ENCODE assay signal across 8 cellular contexts in genomic region chr16:30957456-30958163, GRCh38. TPM values are rescaled to one million over a fixed set of nuclear protein-coding genes. Genes with fewer than 3 reads are reported as not detected.
DNase-seq lines count a peak whose midpoint lies in the region; ATAC-seq, FAIRE-seq and TF ChIP-seq lines count a peak whose summit lies in the region.

TSS of gene SETD1A (plus strand) at chr16:30957754. CDS start at chr16:30958732, 978 bp downstream.

- peak; percentile 25 to 76 for TF ChIP-seq EP300 in tibial nerve (IDR thresholded peaks at IDR 0.05)

- H2BK120ac ChIP-seq in trophoblast cell (ENCODE audit: insufficient read depth, low read length, poor library complexity): peak within 1 kb of the TSS; percentile 99

- H3K4me2 ChIP-seq in trophoblast cell (ENCODE audit: low read length): peak within 1 kb of the TSS; percentile 79

- peak within 1 kb of the TSS; percentile 99 for H3K27ac Mint-ChIP-seq in T-cell

- no peak within 1 kb of the TSS for H3K23ac ChIP-seq in trophoblast cell (ENCODE audit: low read length)

- H2BK5ac ChIP-seq in trophoblast cell (ENCODE audit: low read depth, low read length, poor library complexity): peak within 1 kb of the TSS; percentile 97

- H3K79me2 ChIP-seq in trophoblast cell (ENCODE audit: control insufficient read depth, insufficient read depth, low read length, poor library complexity): peaks cover 6% of the 10 kb centered on the region

- H3K9ac ChIP-seq in adipocyte (ENCODE audit: low read length) (peak within 1 kb of the TSS; percentile 98), trophoblast cell (ENCODE audit: low read length) (peak within 1 kb of the TSS; percentile 99)

- FAIRE-seq in GM12891 (lab: Jason Lieb, UNC): peak; percentile 91

- ATAC-seq in HG02852 (IDR thresholded peaks at IDR 0.05; ENCODE audit: unreplicated experiment) (peak; percentile 75), T-cell (replicated peaks in 1 of 4) (peak; percentile 87 to 90 (median 88))

- H2AFZ ChIP-seq in trophoblast cell (ENCODE audit: insufficient read depth, low read length, poor library complexity): peak within 1 kb of the TSS; percentile 93

- POLR2A ChIA-PET in T-cell (lab: Charles Lee): interaction anchor here in 1 of 2 donors (0.6 kb wide), 1 partner anchor 184 kb away, joined by 3 read pairs; no protein-coding TSS in a partner anchor

- H3K36me3 Mint-ChIP-seq in T-cell: peaks cover 25% of the 10 kb centered on the region

- H3K9me3 ChIP-seq in adipocyte (ENCODE audit: control insufficient read depth, low read length) (no peaks in the 10 kb centered on the region), cardiac muscle cell (ENCODE audit: low read depth) (no peaks in the 10 kb centered on the region), trophoblast cell (ENCODE audit: insufficient read depth, low read depth, low read length) (no peaks in the 10 kb centered on the region), tibial nerve (no peaks in the 10 kb centered on the region)

- peak within 1 kb of the TSS; percentile 75 for H3K4ac ChIP-seq in trophoblast cell (ENCODE audit: low read depth, low read length)

- H3K4me3 ChIP-seq in adipocyte (ENCODE audit: low read length) (peak within 1 kb of the TSS; percentile 89), cardiac muscle cell (peak within 1 kb of the TSS; percentile 68), trophoblast cell (ENCODE audit: low read depth, low read length) (peak within 1 kb of the TSS; percentile 84), tibial nerve (peak within 1 kb of the TSS; percentile 82 to 97 (median 93))

- peak within 1 kb of the TSS; percentile 96 for H4K8ac ChIP-seq in trophoblast cell (ENCODE audit: low read depth, low read length)

- peaks cover 38 to 41% (median 39%) of the 10 kb centered on the region in 3 donors for H3K4me1 Mint-ChIP-seq in T-cell

- CTCF ChIA-PET in T-cell (lab: Charles Lee): interaction anchor here in 1 of 2 donors (0.6 kb wide), 1 partner anchor 34 kb away, joined by 4 read pairs; the partner anchor contains the start of gene FBXL19

- H2BK12ac ChIP-seq in trophoblast cell (ENCODE audit: low read length): peak within 1 kb of the TSS; percentile 64

- peak within 1 kb of the TSS; percentile 91 for H3K14ac ChIP-seq in trophoblast cell (ENCODE audit: low read length)

- H3K36me3 ChIP-seq in adipocyte (ENCODE audit: control insufficient read depth, insufficient read depth, low read length, severe bottlenecking) (peaks cover 33% of the 10 kb centered on the region), cardiac muscle cell (peaks cover 22% of the 10 kb centered on the region), trophoblast cell (ENCODE audit: control insufficient read depth in 1 of 2, insufficient read depth in 2 of 2, low read length in 2 of 2) (peaks cover 27 to 32% of the 10 kb centered on the region in 2 experiments), tibial nerve (peaks cover 0 to 39% (median 6%) of the 10 kb centered on the region in 3 donors)

- DNase-seq in GM12891 (ENCODE audit: insufficient read length, low spot score): peak; percentile 98
- DNase-seq in NCI-H1436 treated with DMSO at 0.1 percent for 48 hours (lab: John Stamatoyannopoulos, UW): peak; percentile 67
- peak; percentile 91 to 99 (median 96) for DNase-seq in T-cell
- peak; percentile 99 for DNase-seq in adipocyte (ENCODE audit: low read depth)
- peak; percentile 99 for DNase-seq in cardiac muscle cell (ENCODE audit: low read depth in 1 of 2, low spot score in 1 of 2)
- peak; percentile 93 to 96 for DNase-seq in trophoblast cell
- DNase-seq in tibial nerve (ENCODE audit: low spot score in 2 of 2): peak; percentile 95

- H4K12ac ChIP-seq in trophoblast cell (ENCODE audit: low read depth, low read length): peak within 1 kb of the TSS; percentile 92

- H3K27me3 ChIP-seq in adipocyte (replicated peaks; ENCODE audit: control insufficient read depth, insufficient read depth, low read length) (no peaks in the 10 kb centered on the region), cardiac muscle cell (no peaks in the 10 kb centered on the region), trophoblast cell (ENCODE audit: insufficient read depth, low read length) (no peaks in the 10 kb centered on the region), tibial nerve (no peaks in the 10 kb centered on the region)

- H3K27ac ChIP-seq in cardiac muscle cell (peak within 1 kb of the TSS; percentile 100), trophoblast cell (ENCODE audit: low read depth, low read length) (peak within 1 kb of the TSS; percentile 96), tibial nerve (peak within 1 kb of the TSS; percentile 90 to 98 (median 97))

- H3K79me1 ChIP-seq in trophoblast cell (ENCODE audit: low read length): peaks cover 8% of the 10 kb centered on the region

- H3K9me3 Mint-ChIP-seq in T-cell: no peaks in the 10 kb centered on the region

- TF ChIP-seq POLR2A in GM12891 (IDR thresholded peaks at IDR 0.05; ENCODE audit: low read depth, low read length): no peak; the same call in 1 of the 2 replicates
- TF ChIP-seq POLR2A in tibial nerve (IDR thresholded peaks at IDR 0.05): peak in 1 of 2 donors; percentile 58

- no peak within 1 kb of the TSS for H2AK5ac ChIP-seq in trophoblast cell (ENCODE audit: low read length)

- no CpG with 5 or more reads among the region's 85 CpGs for WGBS in trophoblast cell (ENCODE audit: extremely low coverage, insufficient coverage, insufficient read length)
- 0% methylated on average over 19 to 37 of the region's 85 CpGs for WGBS in tibial nerve, 2 donors

- TF ChIP-seq CTCF in cardiac muscle cell (IDR thresholded peaks at IDR 0.05; ENCODE audit: low read depth, low read length) (no peak), tibial nerve (IDR thresholded peaks at IDR 0.05) (peak in 3 of 5 experiments; percentile 4 to 65 (median 48))

- H4K91ac ChIP-seq in trophoblast cell (ENCODE audit: low read depth, low read length): peak within 1 kb of the TSS; percentile 98

- H3K27me3 Mint-ChIP-seq in T-cell: no peaks in the 10 kb centered on the region

- H3K4me1 ChIP-seq in adipocyte (ENCODE audit: control insufficient read depth, insufficient read depth, low read length) (peaks cover 35% of the 10 kb centered on the region), cardiac muscle cell (ENCODE audit: low read depth) (peaks cover 3% of the 10 kb centered on the region), trophoblast cell (ENCODE audit: control insufficient read depth in 1 of 2, insufficient read depth in 2 of 2, low read length in 2 of 2) (peaks cover 9 to 12% of the 10 kb centered on the region in 2 experiments), tibial nerve (peaks cover 0 to 44% (median 25%) of the 10 kb centered on the region in 4 donors)

- H3K18ac ChIP-seq in trophoblast cell (ENCODE audit: low read length): peak within 1 kb of the TSS; percentile 93

- peak within 1 kb of the TSS; percentile 93 to 94 (median 94) for H3K4me3 Mint-ChIP-seq in T-cell

TF ChIP-seq in GM12891, 5 proteins besides CTCF, POLR2A, EP300 and RAD21:
- TF ChIP-seq SPI1 (IDR thresholded peaks at IDR 0.05; ENCODE audit: low read depth, low read length) (0 out of 2 replicates have a peak, but pooled peaks have one; percentile 6), POLR2AphosphoS5 (IDR thresholded peaks at IDR 0.05; ENCODE audit: low read depth, low read length) (no peak), TAF1 (IDR thresholded peaks at IDR 0.05; ENCODE audit: low read depth, low read length) (peak; percentile 50; the same call in 1 of the 2 replicates), POU2F2 (IDR thresholded peaks at IDR 0.05; ENCODE audit: low read depth, low read length) (peak; percentile 31; the same call in 1 of the 2 replicates), PAX5 (IDR thresholded peaks at IDR 0.05; ENCODE audit: insufficient read depth, low read length, severe bottlenecking) (no peak)
TF ChIP-seq in GM12891: peak in this region for 3.

RNA-seq across cellular contexts. Expression of gene SETD1A, which starts in this region (rescaled TPM):
- 10.9 TPM for polyA plus RNA-seq in GM12891 (2012; ENCODE audit: low read depth, missing spikeins)
- total RNA-seq in T-cell: 10 to 100 TPM; 34.6 to 43.6 (median 38.2) TPM
- 10.4 and 32.3 TPM in 2 replicates for total RNA-seq in cardiac muscle cell
- 1.9 and 4.4 TPM in 2 replicates for polyA plus RNA-seq in cardiac muscle cell
- polyA plus RNA-seq in trophoblast cell (2013): 14.9 and 15.0 TPM in 2 replicates
- 10 to 100 TPM in 2 of 4 donors, 1 to 10 TPM in 2; 7.9 to 17.1 (median 10.7) TPM for total RNA-seq in tibial nerve

Comparison
In these comparisons a context has a peak if more than half of its experiments do, and no peak if none do; other contexts are left out.
1. Peak in every context shown above with its lines: DNase-seq, ATAC-seq, H3K4me3 ChIP-seq and H3K27ac ChIP-seq.